Comparison of ENCODE assay signal across 12 cellular contexts in genomic region chr1:26984291-26984690, GRCh38. TPM values are rescaled to one million over a fixed set of nuclear protein-coding genes. Genes with fewer than 3 reads are reported as not detected.
"Had no signal": no experiment of that assay in that cellular context is flagged by ENCODE, and none has a peak within 500 bp of the region (broad histone marks: within the 10 kb centered on the region; RNA-seq: fewer than 3 reads in every experiment).

No MANE protein-coding gene starts in this region.

- ATAC-seq: GM23338, HCT116 had no signal

- H3K4me1 ChIP-seq: HAP-1 had no signal

- DNase-seq: GOT3, H7, H9, HCEC 1CT, HFFc6 had no signal

- H2AFZ ChIP-seq: GM23248, GM23338 had no signal

- H3K4me1 Mint-ChIP-seq: GM23338 had no signal

- H3K27ac Mint-ChIP-seq: GM23338, H9, HFFc6 had no signal

- H3K4me3 Mint-ChIP-seq: GM23338, H9, HFFc6 had no signal

- H3K27ac ChIP-seq: GM23248 had no signal

- H3K36me3 ChIP-seq: HAP-1 had no signal

- H3K4me2 ChIP-seq: GM23338 had no signal

- H3K9me3 Mint-ChIP-seq: GM23338, H9, HFFc6 had no signal

- FAIRE-seq: H1, H54 had no signal

- H3K4me3 ChIP-seq: GM23248, GM23338, HAP-1 had no signal

- H3K9ac ChIP-seq: GM23248 had no signal

- H3K9me3 ChIP-seq: HAP-1 had no signal

RNA-seq across cellular contexts. Expression of gene KDF1, which starts 24.0 kb away (rescaled TPM):
- total RNA-seq: GM23248, H4, HFFc6 had no signal
- polyA plus RNA-seq: GM23248 had no signal
